In the genomic region with DNA sequence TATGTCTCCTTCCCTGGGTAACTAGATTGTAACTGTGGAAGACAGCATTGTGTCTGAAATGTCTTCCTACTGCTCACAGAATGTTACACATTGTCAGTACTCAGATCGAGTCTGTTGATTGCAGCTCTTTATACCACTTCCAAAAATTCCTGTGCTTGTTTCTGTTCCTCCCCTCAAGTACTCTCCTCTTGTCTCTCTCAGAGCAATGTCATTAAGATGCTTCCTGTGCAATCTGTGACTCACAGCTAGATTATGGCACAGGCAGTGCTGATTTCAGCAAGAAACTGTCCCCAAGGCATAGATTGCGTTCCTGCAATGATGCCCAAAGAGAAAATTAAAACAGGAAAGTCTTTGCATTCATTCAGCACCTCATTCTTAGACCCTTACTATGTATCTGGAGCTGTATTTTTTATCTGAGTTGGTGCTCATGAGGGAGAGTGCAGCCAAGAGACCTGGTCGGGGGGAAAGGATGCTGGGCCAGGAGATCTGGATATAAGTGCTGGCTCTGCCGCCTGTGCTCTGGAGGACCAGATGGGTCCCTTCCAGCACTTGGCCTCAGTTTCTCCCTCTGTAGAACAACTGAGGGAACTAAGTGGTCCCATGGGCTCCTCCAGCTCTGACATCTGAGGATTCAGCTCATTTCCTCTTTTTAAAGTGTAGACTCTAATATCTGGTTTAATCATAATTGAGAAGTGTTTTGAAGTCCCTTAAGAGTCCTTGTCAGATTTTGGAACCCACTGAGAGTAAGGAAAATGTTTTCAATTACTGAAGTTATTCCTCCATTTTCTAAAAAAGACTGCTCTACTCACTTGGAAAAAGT, we compare ENCODE assay signal across 9 cellular contexts. TPM values are rescaled to one million over a fixed set of nuclear protein-coding genes. Genes with fewer than 3 reads are reported as not detected.
DNase-seq lines count a peak whose midpoint lies in the region; ATAC-seq and TF ChIP-seq lines count a peak whose summit lies in the region.
"Had no signal": no experiment of that assay in that cellular context is flagged by ENCODE, and none has a peak within 500 bp of the region (broad histone marks: within the 10 kb centered on the region; RNA-seq: fewer than 3 reads in every experiment).

No MANE protein-coding gene starts in this region.

- 32 to 41% methylated on average over 4 of the region's 4 CpGs for WGBS in testis, 2 donors

- H3K4me3 ChIP-seq in right atrium auricular region = no peak overlapping the region
- no peak overlapping the region for H3K4me3 ChIP-seq in testis

- no peak for ATAC-seq in HG03432 (IDR thresholded peaks at IDR 0.05; ENCODE audit: unreplicated experiment)
- ATAC-seq in GM19395 (IDR thresholded peaks at IDR 0.05; ENCODE audit: unreplicated experiment) = no peak

- TF ChIP-seq CTCF in right atrium auricular region (IDR thresholded peaks at IDR 0.05) (no peak), testis (IDR thresholded peaks at IDR 0.05) (no peak)

- intact Hi-C loops in testis (cut with DNase I; ENCODE audit: low total_unique reads) = no loop called here

- H3K27me3 ChIP-seq in right atrium auricular region = no peaks in the 10 kb centered on the region
- no peaks in the 10 kb centered on the region for H3K27me3 ChIP-seq in testis

- TF ChIP-seq POLR2A in testis (IDR thresholded peaks at IDR 0.05) = no peak

- H3K27ac ChIP-seq in right atrium auricular region = peak overlapping the region in 1 of 2 donors; percentile 33
- peak overlapping the region; percentile 8 to 73 for H3K27ac ChIP-seq in testis

- H3K36me3 ChIP-seq in right atrium auricular region (no peaks in the 10 kb centered on the region), testis (ENCODE audit: low read depth, missing control alignments) (no peaks in the 10 kb centered on the region)

- H3K4me1 ChIP-seq in right atrium auricular region (peaks cover 0 to 15% of the 10 kb centered on the region in 2 donors), testis (peaks cover 4% of the 10 kb centered on the region)

- DNase-seq in activated T-cell treated with anti-CD3 and anti-CD28 coated beads for 24 hours (ENCODE audit: low read depth) = peak; percentile 6
- no peak for DNase-seq in activated T-cell treated with anti-CD3 and anti-CD28 coated beads, Interleukin-2, amount 50 U/mL, for 48 hours
- peak; percentile 61 for DNase-seq in SW480 (ENCODE audit: low spot score)
- peak; percentile 68 for DNase-seq in right atrium auricular region (ENCODE audit: low spot score)
- peak; percentile 35 for DNase-seq in testis
- DNase-seq in GF-D8 (lab: John Stamatoyannopoulos, UW) = no peak
- DNase-seq: stimulated activated naive CD4-positive, alpha-beta T cell had no signal

- no peaks in the 10 kb centered on the region for H3K9me3 ChIP-seq in right atrium auricular region
- H3K9me3 ChIP-seq in testis = no peaks in the 10 kb centered on the region

RNA-seq across cellular contexts. Expression of gene GNPDA1, which starts 40.8 kb away (rescaled TPM):
- total RNA-seq in right atrium auricular region = 10 to 100 TPM; 12.4 to 16.8 TPM
- total RNA-seq in testis = 10 to 100 TPM; 32.9 to 49.4 TPM
- polyA plus RNA-seq in testis (ENCODE audit: insufficient read depth, low read depth, low replicate concordance) = 53.4 TPM

RNA-seq across cellular contexts. Expression of gene NDFIP1, which starts 54.9 kb away (rescaled TPM):
- total RNA-seq in right atrium auricular region = 10 to 100 TPM; 69.3 to 75.0 TPM
- 100 to 1,000 TPM; 292 to 319 TPM for total RNA-seq in testis
- 88.7 TPM for polyA plus RNA-seq in testis (ENCODE audit: insufficient read depth, low read depth, low replicate concordance)

Comparison
In these comparisons a context has a peak if more than half of its experiments do, and no peak if none do; other contexts are left out.
1. DNase-seq: peak in activated T-cell treated with anti-CD3 and anti-CD28 coated beads for 24 hours (single experiment), SW480 (single experiment), right atrium auricular region (single experiment) and testis (single experiment); none in activated T-cell treated with anti-CD3 and anti-CD28 coated beads, Interleukin-2, amount 50 U/mL, for 48 hours (0 of 2) and GF-D8 (single experiment).